8 cellular contexts compared by ENCODE assay signal in genomic region chr18:33576999-33577687, GRCh38. TPM values are rescaled to one million over a fixed set of nuclear protein-coding genes. Genes with fewer than 3 reads are reported as not detected.
DNase-seq lines count a peak whose midpoint lies in the region; ATAC-seq lines count a peak whose summit lies in the region.

No MANE protein-coding gene starts in this region.

- H3K27ac Mint-ChIP-seq in activated T-helper 2 cell treated with anti-CD3 and anti-CD28 coated beads, Interferon-gamma antibody, Interleukin-2, Interleukin-4, amounts not matched to agents 10 μg/mL and 5 μg/mL and 100 μg/mL, durations not matched to agents 14 hours and 24 hours and 36 hours = no peak overlapping the region
- H3K27ac Mint-ChIP-seq in immature natural killer cell = no peak overlapping the region
- H3K27ac Mint-ChIP-seq in stimulated activated naive B cell treated with anti-CD40 and anti-IgM and Interleukin-4, amounts not matched to agents 10 μg/mL and 1 μg/mL and 100 μg/mL, for 72 hours = no peak overlapping the region

- peaks cover 14% of the 10 kb centered on the region for H3K27me3 Mint-ChIP-seq in activated T-helper 2 cell treated with anti-CD3 and anti-CD28 coated beads, Interferon-gamma antibody, Interleukin-2, Interleukin-4, amounts not matched to agents 10 μg/mL and 5 μg/mL and 100 μg/mL, durations not matched to agents 14 hours and 24 hours and 36 hours (ENCODE audit: low read depth)
- H3K27me3 Mint-ChIP-seq in immature natural killer cell (ENCODE audit: low read depth in 3 of 3) = peaks cover 6 to 11% (median 7%) of the 10 kb centered on the region in 3 donors
- peaks cover 21 to 22% of the 10 kb centered on the region in 2 donors for H3K27me3 Mint-ChIP-seq in stimulated activated naive B cell treated with anti-CD40 and anti-IgM and Interleukin-4, amounts not matched to agents 10 μg/mL and 1 μg/mL and 100 μg/mL, for 72 hours

- no peak for ATAC-seq in stimulated activated naive B cell treated with anti-CD40 and anti-IgM and Interleukin-4, amounts not matched to agents 10 μg/mL and 1 μg/mL and 100 μg/mL, for 72 hours (replicated peaks)
- ATAC-seq in HG03354 (IDR thresholded peaks at IDR 0.05; ENCODE audit: poor library complexity, severe bottlenecking, unreplicated experiment) (no peak), GM18511 (IDR thresholded peaks at IDR 0.05; ENCODE audit: unreplicated experiment) (no peak)

- H3K36me3 Mint-ChIP-seq in activated T-helper 2 cell treated with anti-CD3 and anti-CD28 coated beads, Interferon-gamma antibody, Interleukin-2, Interleukin-4, amounts not matched to agents 10 μg/mL and 5 μg/mL and 100 μg/mL, durations not matched to agents 14 hours and 24 hours and 36 hours (ENCODE audit: low read depth) = no peaks in the 10 kb centered on the region
- H3K36me3 Mint-ChIP-seq in immature natural killer cell = peaks cover 0 to 3% (median 0%) of the 10 kb centered on the region in 3 donors
- peaks cover 0 to 5% of the 10 kb centered on the region in 2 donors for H3K36me3 Mint-ChIP-seq in stimulated activated naive B cell treated with anti-CD40 and anti-IgM and Interleukin-4, amounts not matched to agents 10 μg/mL and 1 μg/mL and 100 μg/mL, for 72 hours

- peak overlapping the region; percentile 68 for H3K4me3 Mint-ChIP-seq in activated T-helper 2 cell treated with anti-CD3 and anti-CD28 coated beads, Interferon-gamma antibody, Interleukin-2, Interleukin-4, amounts not matched to agents 10 μg/mL and 5 μg/mL and 100 μg/mL, durations not matched to agents 14 hours and 24 hours and 36 hours (ENCODE audit: low read depth)
- H3K4me3 Mint-ChIP-seq in immature natural killer cell = peak overlapping the region in 3 of 5 donors; percentile 63 to 73 (median 72)
- peak overlapping the region; percentile 78 to 91 for H3K4me3 Mint-ChIP-seq in stimulated activated naive B cell treated with anti-CD40 and anti-IgM and Interleukin-4, amounts not matched to agents 10 μg/mL and 1 μg/mL and 100 μg/mL, for 72 hours

- intact Hi-C loops in activated T-helper 2 cell treated with anti-CD3 and anti-CD28 coated beads, Interferon-gamma antibody, Interleukin-2, Interleukin-4, amounts not matched to agents 10 μg/mL and 5 μg/mL and 100 μg/mL, durations not matched to agents 14 hours and 24 hours and 36 hours (cut with micrococcal nuclease) = loop anchor here (10.0 kb wide), 1 partner anchor 802 kb away; the partner anchor contains the start of gene KLHL14

- peak; percentile 76 for DNase-seq in NCI-H510A treated with DMSO at 0.1 percent for 48 hours (lab: John Stamatoyannopoulos, UW)
- DNase-seq in NCI-H510A (lab: John Stamatoyannopoulos, UW) = no peak
- DNase-seq in activated T-helper 2 cell treated with anti-CD3 and anti-CD28 coated beads, Interferon-gamma antibody, Interleukin-2, Interleukin-4, amounts not matched to agents 10 μg/mL and 5 μg/mL and 100 μg/mL, durations not matched to agents 14 hours and 24 hours and 36 hours (ENCODE audit: low spot score) = no peak
- DNase-seq in immature natural killer cell = no peak
- no peak for DNase-seq in stimulated activated naive B cell treated with anti-CD40 and anti-IgM and Interleukin-4, amounts not matched to agents 10 μg/mL and 1 μg/mL and 100 μg/mL, for 72 hours
- DNase-seq in NK-92 (lab: John Stamatoyannopoulos, UW; ENCODE audit: unreplicated experiment) = no peak

- no peaks in the 10 kb centered on the region for H3K9me3 Mint-ChIP-seq in activated T-helper 2 cell treated with anti-CD3 and anti-CD28 coated beads, Interferon-gamma antibody, Interleukin-2, Interleukin-4, amounts not matched to agents 10 μg/mL and 5 μg/mL and 100 μg/mL, durations not matched to agents 14 hours and 24 hours and 36 hours
- H3K9me3 Mint-ChIP-seq in immature natural killer cell = peaks cover 2 to 30% (median 11%) of the 10 kb centered on the region in 6 donors
- H3K9me3 Mint-ChIP-seq in stimulated activated naive B cell treated with anti-CD40 and anti-IgM and Interleukin-4, amounts not matched to agents 10 μg/mL and 1 μg/mL and 100 μg/mL, for 72 hours = no peaks in the 10 kb centered on the region

- peaks cover 2% of the 10 kb centered on the region for H3K4me1 Mint-ChIP-seq in activated T-helper 2 cell treated with anti-CD3 and anti-CD28 coated beads, Interferon-gamma antibody, Interleukin-2, Interleukin-4, amounts not matched to agents 10 μg/mL and 5 μg/mL and 100 μg/mL, durations not matched to agents 14 hours and 24 hours and 36 hours (ENCODE audit: low read depth)
- peaks cover 2 to 5% of the 10 kb centered on the region in 2 donors for H3K4me1 Mint-ChIP-seq in immature natural killer cell
- peaks cover 6 to 7% of the 10 kb centered on the region in 2 donors for H3K4me1 Mint-ChIP-seq in stimulated activated naive B cell treated with anti-CD40 and anti-IgM and Interleukin-4, amounts not matched to agents 10 μg/mL and 1 μg/mL and 100 μg/mL, for 72 hours

RNA-seq across cellular contexts. Expression of gene ASXL3, which starts 0.9 kb away (rescaled TPM):
- total RNA-seq in activated T-helper 2 cell treated with anti-CD3 and anti-CD28 coated beads, Interferon-gamma antibody, Interleukin-2, Interleukin-4, amounts not matched to agents 10 μg/mL and 5 μg/mL and 100 μg/mL, durations not matched to agents 14 hours and 24 hours and 36 hours = not detected in 2 replicates
- not detected for polyA plus RNA-seq in immature natural killer cell
